7 cellular contexts compared by ENCODE assay signal in genomic region chr16:29171296-29171695, GRCh38.
A peak's percentile ranks its signal among the peaks of the same experiment; 100 is the strongest.
DNase-seq lines count a peak whose midpoint lies in the region; ATAC-seq, FAIRE-seq and TF ChIP-seq lines count a peak whose summit lies in the region.
"Not testable (repeated sequence)": the region's sequence is repeated elsewhere in the genome, so short reads cannot be mapped to it uniquely, and the experiment has no call there.

No MANE protein-coding gene starts in this region.

- H2AFZ ChIP-seq in IMR-90 (replicated peaks; ENCODE audit: low read length, poor library complexity); K562 (ENCODE audit: low read depth, low read length); H1 (ENCODE audit: low read length); trophoblast cell (ENCODE audit: insufficient read depth, low read length, poor library complexity): not testable (repeated sequence)

- in situ Hi-C loops in IMR-90 (cut with MboI; ENCODE audit: low sequenced_read_pairs): not testable (repeated sequence)
- in situ Hi-C loops in K562 (cut with MboI): loop anchor here (10.0 kb wide), 1 partner anchor 46 kb away; no protein-coding TSS in a partner anchor

- H2BK15ac ChIP-seq in IMR-90 (ENCODE audit: low read depth, low read length): peak overlapping the region; percentile 50; the same call in 1 of the 3 replicates
- H2BK15ac ChIP-seq in H1 (ENCODE audit: low read length): not testable (repeated sequence)

- H3K4me2 ChIP-seq in IMR-90 (ENCODE audit: low read depth, low read length); K562 (ENCODE audit: insufficient read depth, low read length); H1 (ENCODE audit: insufficient read depth in 1 of 2, low read depth in 2 of 2, low read length in 2 of 2); trophoblast cell (ENCODE audit: low read length): not testable (repeated sequence)

- ATAC-seq in IMR-90 (ENCODE audit: low read depth); K562; lower lobe of right lung: not testable (repeated sequence)

- not testable (repeated sequence) for H4K20me1 ChIP-seq in IMR-90 (ENCODE audit: insufficient read depth, low read length); K562 (replicated peaks; ENCODE audit: control insufficient read depth, insufficient read depth, low read length); H1 (replicated peaks in 1 of 2; ENCODE audit: control insufficient read depth in 1 of 2, insufficient read depth in 2 of 2, low read length in 2 of 2)

- not testable (repeated sequence) for H3K4ac ChIP-seq in IMR-90 (ENCODE audit: low read depth, low read length); H1 (replicated peaks; ENCODE audit: insufficient read length, low read depth, low read length); trophoblast cell (ENCODE audit: low read depth, low read length)

- not testable (repeated sequence) for H2BK120ac ChIP-seq in IMR-90 (ENCODE audit: low read depth, low read length); H1 (replicated peaks; ENCODE audit: low read depth, low read length); trophoblast cell (ENCODE audit: insufficient read depth, low read length, poor library complexity)

- not testable (repeated sequence) for H2BK12ac ChIP-seq in H1 (ENCODE audit: low read depth, low read length); trophoblast cell (ENCODE audit: low read length)

- not testable (repeated sequence) for H3K79me2 ChIP-seq in K562 (ENCODE audit: control insufficient read depth, insufficient read depth, low read length); H1 (ENCODE audit: control insufficient read depth in 1 of 2, insufficient read depth in 2 of 2, low read length in 2 of 2); trophoblast cell (ENCODE audit: control insufficient read depth, insufficient read depth, low read length, poor library complexity)

- H2BK20ac ChIP-seq in IMR-90 (ENCODE audit: low read depth, low read length); H1 (ENCODE audit: low read length): not testable (repeated sequence)

- H3K9me3 ChIP-seq in IMR-90 (ENCODE audit: control insufficient read depth, insufficient read depth, low read length); K562 (replicated peaks; ENCODE audit: control insufficient read depth, insufficient read depth, low read depth, low read length); H1 (ENCODE audit: insufficient read depth in 2 of 2, low read depth in 1 of 2, low read length in 1 of 2); lower lobe of right lung; trophoblast cell (ENCODE audit: insufficient read depth, low read depth, low read length): not testable (repeated sequence)
- peaks cover 11% of the 10 kb centered on the region for H3K9me3 ChIP-seq in left ventricle myocardium inferior (replicated peaks)

- CTCF ChIA-PET in IMR-90 (lab: Yijun Ruan, JAX); K562 (lab: Yijun Ruan, JAX; ENCODE audit: low intra/inter-chr PET ratio): not testable (repeated sequence)
- CTCF ChIA-PET in H1 (lab: Charles Lee; ENCODE audit: partially characterized antibody): interaction anchor here (1.2 kb wide), 1 partner anchor 86 kb away, joined by 3 read pairs; no protein-coding TSS in a partner anchor

- not testable (repeated sequence) for H2AK9ac ChIP-seq in IMR-90 (replicated peaks; ENCODE audit: low read depth, low read length, poor library complexity)

- not testable (repeated sequence) for H4K5ac ChIP-seq in IMR-90 (ENCODE audit: low read depth, low read length); H1 (ENCODE audit: insufficient read length, low read depth, low read length)

- not testable (repeated sequence) for H4K12ac ChIP-seq in trophoblast cell (ENCODE audit: low read depth, low read length)

- intact Hi-C loops in IMR-90 (cut with micrococcal nuclease); K562 (cut with micrococcal nuclease); left ventricle myocardium inferior (cut with micrococcal nuclease); lower lobe of right lung (cut with DNase I): not testable (repeated sequence)

- not testable (repeated sequence) for H3K14ac ChIP-seq in IMR-90 (replicated peaks; ENCODE audit: low read depth, low read length); H1 (ENCODE audit: insufficient read length); trophoblast cell (ENCODE audit: low read length)

- not testable (repeated sequence) for H3K27ac ChIP-seq in IMR-90 (ENCODE audit: insufficient read depth, low read length); K562 (ENCODE audit: extremely low read depth, low read depth, low read length); H1 (ENCODE audit: low read depth, low read length); lower lobe of right lung; trophoblast cell (ENCODE audit: low read depth, low read length)
- H3K27ac ChIP-seq in left ventricle myocardium inferior (replicated peaks): peak overlapping the region; percentile 72

- FAIRE-seq in K562 (lab: Jason Lieb, UNC): not testable (repeated sequence)
- FAIRE-seq in H1 (lab: Jason Lieb, UNC) (peak; percentile 66), urothelium cell line (lab: Jason Lieb, UNC) (peak; percentile 99)

- H3K23me2 ChIP-seq in H1 (ENCODE audit: low read depth, low read length): not testable (repeated sequence)

- not testable (repeated sequence) for H3K36me3 ChIP-seq in IMR-90 (ENCODE audit: control insufficient read depth, insufficient read depth, low read length); K562 (ENCODE audit: control insufficient read depth, insufficient read depth, low read length); H1 (ENCODE audit: control insufficient read depth in 2 of 4, insufficient read depth in 4 of 4, low read length in 3 of 4); left ventricle myocardium inferior; lower lobe of right lung; trophoblast cell (ENCODE audit: control insufficient read depth in 1 of 2, insufficient read depth in 2 of 2, low read length in 2 of 2)

- peak overlapping the region; percentile 78; the same call in 1 of the 2 replicates for H2AK5ac ChIP-seq in IMR-90 (ENCODE audit: low read depth, low read length)
- not testable (repeated sequence) for H2AK5ac ChIP-seq in H1 (ENCODE audit: low read depth, low read length); trophoblast cell (ENCODE audit: low read length)

- H3K9me1 ChIP-seq in IMR-90 (ENCODE audit: insufficient read depth, low read length); K562 (ENCODE audit: control insufficient read depth, insufficient read depth, low read length): not testable (repeated sequence)

- POLR2A ChIA-PET in IMR-90 (lab: Charles Lee; ENCODE audit: unreplicated experiment); H1 (lab: Charles Lee; ENCODE audit: partially characterized antibody): not testable (repeated sequence)
- POLR2A ChIA-PET in K562 (lab: Yijun Ruan, JAX): interaction anchor here (0.5 kb wide), 1 partner anchor 641 kb away, joined by 3 read pairs; no protein-coding TSS in a partner anchor

- not testable (repeated sequence) for TF ChIP-seq EP300 in K562 (IDR thresholded peaks at IDR 0.05; ENCODE audit: low read length); H1 (IDR thresholded peaks at IDR 0.05; ENCODE audit: borderline replicate concordance in 1 of 2, low read depth in 2 of 2, low read length in 2 of 2)

- not testable (repeated sequence) for H3K9ac ChIP-seq in IMR-90 (ENCODE audit: low read depth, low read length); K562 (ENCODE audit: insufficient read depth in 1 of 2, low read depth in 2 of 2, low read length in 2 of 2); H1 (replicated peaks in 1 of 4; ENCODE audit: extremely low read depth in 1 of 4, low read depth in 3 of 4, low read length in 3 of 4); trophoblast cell (ENCODE audit: low read length)

- not testable (repeated sequence) for TF ChIP-seq CTCF in IMR-90 (conservative IDR thresholded peaks at IDR 0.05; ENCODE audit: low read depth, low read length); K562 (IDR thresholded peaks at IDR 0.05 in 2 of 3, conservative IDR thresholded peaks at IDR 0.05 in 1 of 3; ENCODE audit: insufficient read depth in 2 of 3, low read depth in 1 of 3, low read length in 3 of 3); H1 (IDR thresholded peaks at IDR 0.05; ENCODE audit: control extremely low read depth in 1 of 3, insufficient read depth in 1 of 3, low read depth in 1 of 3, low read length in 3 of 3); left ventricle myocardium inferior (IDR thresholded peaks at IDR 0.05; ENCODE audit: borderline replicate concordance); lower lobe of right lung (IDR thresholded peaks at IDR 0.05)

- dilution Hi-C loops in IMR-90 (cut with HindIII; ENCODE audit: low sequenced_read_pairs, unreplicated experiment): not testable (repeated sequence)

- not testable (repeated sequence) for DNase-seq in IMR-90; K562 (ENCODE audit: extremely low read depth in 1 of 4, low spot score in 3 of 4); H1 (ENCODE audit: low read depth in 1 of 2, low spot score in 2 of 2); left ventricle myocardium inferior; trophoblast cell; urothelium cell line (ENCODE audit: low spot score)
- DNase-seq in lower lobe of right lung: peak; percentile 4

- not testable (repeated sequence) for H3K23ac ChIP-seq in IMR-90 (ENCODE audit: low read depth, low read length); H1 (ENCODE audit: insufficient read length); trophoblast cell (ENCODE audit: low read length)

- peaks cover 12% of the 10 kb centered on the region for H3K4me1 ChIP-seq in IMR-90 (ENCODE audit: control insufficient read depth, insufficient read depth, low read length)
- H3K4me1 ChIP-seq in K562 (replicated peaks in 1 of 2; ENCODE audit: control insufficient read depth in 2 of 2, insufficient read depth in 2 of 2, low read length in 2 of 2); H1 (replicated peaks in 1 of 4; ENCODE audit: control insufficient read depth in 3 of 4, insufficient read depth in 4 of 4, low read length in 3 of 4); lower lobe of right lung; trophoblast cell (ENCODE audit: control insufficient read depth in 1 of 2, insufficient read depth in 2 of 2, low read length in 2 of 2): not testable (repeated sequence)
- peaks cover 27% of the 10 kb centered on the region for H3K4me1 ChIP-seq in left ventricle myocardium inferior

- TF ChIP-seq RAD21 in IMR-90 (IDR thresholded peaks at IDR 0.05; ENCODE audit: low read length); K562 (CRISPR knock-in tag; conservative IDR thresholded peaks at IDR 0.05 in 1 of 2, IDR thresholded peaks at IDR 0.05 in 1 of 2); H1 (IDR thresholded peaks at IDR 0.05 in 1 of 2, conservative IDR thresholded peaks at IDR 0.05 in 1 of 2; ENCODE audit: low read depth in 2 of 2, low read length in 2 of 2): not testable (repeated sequence)

- not testable (repeated sequence) for H4K91ac ChIP-seq in IMR-90 (ENCODE audit: insufficient read depth, low read depth, low read length); H1 (replicated peaks; ENCODE audit: insufficient read length, low read length); trophoblast cell (ENCODE audit: low read depth, low read length)

- H4K8ac ChIP-seq in IMR-90 (ENCODE audit: low read depth in 2 of 2, low read length in 2 of 2): peak overlapping the region in 1 of 2 experiments; percentile 55; a peak in 1 of 4 replicates
- H4K8ac ChIP-seq in H1 (ENCODE audit: extremely low read depth, insufficient read depth, low read length); trophoblast cell (ENCODE audit: low read depth, low read length): not testable (repeated sequence)

- not testable (repeated sequence) for H3K18ac ChIP-seq in IMR-90 (ENCODE audit: low read depth, low read length); H1 (ENCODE audit: extremely low read depth, low read length); trophoblast cell (ENCODE audit: low read length)

- BruUV-seq in IMR-90 (replicated peaks; lab: Mats Ljungman, UMichigan); K562 (replicated peaks; lab: Mats Ljungman, UMichigan): not testable (repeated sequence)

- not testable (repeated sequence) for H3K79me1 ChIP-seq in IMR-90 (ENCODE audit: low read depth in 1 of 2, low read length in 2 of 2); H1 (ENCODE audit: low read depth, low read length); trophoblast cell (ENCODE audit: low read length)

- not testable (repeated sequence) for TF ChIP-seq POLR2A in IMR-90 (IDR thresholded peaks at IDR 0.05; ENCODE audit: low read depth, low read length); K562 (conservative IDR thresholded peaks at IDR 0.05); H1 (IDR thresholded peaks at IDR 0.05; ENCODE audit: control extremely low read depth in 1 of 2, low read depth in 2 of 2, low read length in 2 of 2)

- H2BK5ac ChIP-seq in IMR-90 (ENCODE audit: low read depth, low read length, poor library complexity, severe bottlenecking); H1 (ENCODE audit: low read depth, low read length); trophoblast cell (ENCODE audit: low read depth, low read length, poor library complexity): not testable (repeated sequence)

- not testable (repeated sequence) for H3K27me3 ChIP-seq in IMR-90 (ENCODE audit: control insufficient read depth, insufficient read depth, low read length); H1 (replicated peaks in 1 of 4; ENCODE audit: control insufficient read depth in 3 of 4, extremely low read depth in 1 of 4, insufficient read depth in 3 of 4, low read length in 3 of 4); left ventricle myocardium inferior (ENCODE audit: low read depth); lower lobe of right lung (ENCODE audit: low read depth); trophoblast cell (ENCODE audit: insufficient read depth, low read length)
- peaks cover 13 to 62% of the 10 kb centered on the region in 2 experiments; a peak in 3 of 5 replicates for H3K27me3 ChIP-seq in K562 (ENCODE audit: control insufficient read depth in 2 of 2, insufficient read depth in 2 of 2, low read length in 2 of 2)

- not testable (repeated sequence) for H3K56ac ChIP-seq in IMR-90 (ENCODE audit: extremely low read depth, insufficient read depth, low read length); H1 (replicated peaks; ENCODE audit: insufficient read length, low read depth, low read length)

- WGBS in IMR-90 (ENCODE audit: extremely low coverage in 2 of 2, insufficient read length in 1 of 2), 2 experiments: 94% methylated on average over 5 of the region's 6 CpGs; no CpG with 5 or more reads in 1 of the 2 experiments
- 26% methylated on average over 6 of the region's 6 CpGs for WGBS in K562 (ENCODE audit: insufficient coverage, low coverage, missing lambda C conversion rate)
- 92% methylated on average over 6 of the region's 6 CpGs; no CpG with 5 or more reads in 1 of the 2 experiments for WGBS in H1 (ENCODE audit: extremely low coverage in 1 of 2, insufficient coverage in 1 of 2, insufficient read length in 1 of 2, insufficient replicate concordance in 2 of 2, low coverage in 1 of 2, low lambda C conversion rate in 2 of 2, missing lambda C conversion rate in 1 of 2), 2 experiments
- WGBS in trophoblast cell (ENCODE audit: extremely low coverage, insufficient coverage, insufficient read length): no CpG with 5 or more reads among the region's 6 CpGs

- not testable (repeated sequence) for H3K4me3 ChIP-seq in IMR-90 (ENCODE audit: insufficient read depth, low read depth, low read length); K562; H1 (ENCODE audit: extremely low read depth in 1 of 4, insufficient read depth in 2 of 4, low read depth in 3 of 4, low read length in 4 of 4); left ventricle myocardium inferior; lower lobe of right lung
- H3K4me3 ChIP-seq in trophoblast cell (ENCODE audit: low read depth, low read length): peak overlapping the region; percentile 53
